42 cellular contexts compared by ENCODE assay signal in the genomic region with DNA sequence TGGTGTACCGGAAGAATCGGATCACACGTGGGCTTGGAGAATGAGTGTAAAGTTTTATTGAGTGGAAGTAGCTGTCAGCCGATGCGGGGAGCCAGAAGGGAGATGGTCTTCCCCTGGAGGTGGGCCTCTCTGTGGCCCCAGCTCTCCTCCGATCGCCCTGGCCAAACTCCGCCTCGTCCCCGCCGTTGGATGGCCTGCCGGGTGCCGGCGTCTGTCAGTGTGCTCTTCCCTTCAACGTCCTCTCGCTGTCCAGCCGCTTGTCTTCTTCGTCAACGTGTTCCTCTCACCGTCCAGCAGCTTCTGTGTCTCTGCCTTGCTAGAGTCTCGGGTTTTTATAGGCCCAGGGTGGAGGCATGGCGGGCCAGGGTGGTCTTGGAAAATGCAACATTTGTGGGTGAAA. TPM values are rescaled to one million over a fixed set of nuclear protein-coding genes. Genes with fewer than 3 reads are reported as not detected.
"Had no signal": no experiment of that assay in that cellular context is flagged by ENCODE, and none has a peak within 500 bp of the region (broad histone marks: within the 10 kb centered on the region; RNA-seq: fewer than 3 reads in every experiment).

No MANE protein-coding gene starts in this region.

- H3K36me3 ChIP-seq: adrenal gland, ascending aorta, brain microvascular endothelial cell, breast epithelium, cardiac muscle cell had no signal

- H3K4me3 ChIP-seq: adrenal gland, ascending aorta, body of pancreas, breast epithelium, cardiac muscle cell had no signal

- H3K9me3 ChIP-seq: adrenal gland, ascending aorta, body of pancreas had no signal

- DNase-seq: activated effector memory CD4-positive, alpha-beta T cell treated with anti-CD3 and anti-CD28 coated beads, Interleukin-2, amount 50 U/mL, for 16 hours; activated effector memory CD4-positive, alpha-beta T cell treated with Interleukin-2 at 50 U/mL for 16 hours; activated gamma-delta T cell; activated gamma-delta T cell treated with Interleukin-2 at 50 U/mL for 16 hours; activated naive CD4-positive, alpha-beta T cell; activated naive CD4-positive, alpha-beta T cell treated with anti-CD3 and anti-CD28 coated beads for 36 hours; activated naive CD4-positive, alpha-beta T cell treated with anti-CD3 and anti-CD28 coated beads, Interleukin-2, amount 10 ng/mL, durations not matched to agents 7 days and 5 days; activated naive CD4-positive, alpha-beta T cell treated with anti-CD3 and anti-CD28 coated beads, Interleukin-2, amount 50 U/mL, for 16 hours; activated naive CD4-positive, alpha-beta T cell treated with Interleukin-2 at 50 U/mL for 16 hours; activated naive CD8-positive, alpha-beta T cell treated with anti-CD3 and anti-CD28 coated beads for 36 hours; activated naive CD8-positive, alpha-beta T cell treated with anti-CD3 and anti-CD28 coated beads, Interleukin-2, amount 10 ng/mL, durations not matched to agents 7 days and 5 days; activated naive CD8-positive, alpha-beta T cell treated with anti-CD3 and anti-CD28 coated beads, Interleukin-2, amount 50 U/mL, for 24 hours; activated T-cell treated with anti-CD3 and anti-CD28 coated beads, Interleukin-2, amount 50 U/mL, for 1 hour; activated T-cell treated with anti-CD3 and anti-CD28 coated beads, Interleukin-2, amount 50 U/mL, for 24 hours; activated T-cell treated with anti-CD3 and anti-CD28 coated beads, Interleukin-2, amount 50 U/mL, for 4 hours; activated T-cell treated with anti-CD3 and anti-CD28 coated beads, Interleukin-2, amount 50 U/mL, for 48 hours; activated T-cell treated with anti-CD3 and anti-CD28 coated beads, Interleukin-2, amount 50 U/mL, for 72 hours; adrenal gland; amniotic stem cell; amygdala; anterior cingulate cortex; aorta; body of pancreas; brain microvascular endothelial cell; caudate nucleus; central memory CD4-positive, alpha-beta T cell; cerebellar nuclear complex had no signal

- H3K4me1 Mint-ChIP-seq: activated naive CD4-positive, alpha-beta T cell treated with anti-CD3 and anti-CD28 coated beads, Interleukin-2, amount 10 ng/mL, durations not matched to agents 7 days and 5 days; activated naive CD4-positive, alpha-beta T cell treated with anti-CD3 and anti-CD28 coated beads, Interleukin-2, amount 50 U/mL, for 24 hours; activated naive CD8-positive, alpha-beta T cell treated with anti-CD3 and anti-CD28 coated beads for 36 hours; activated naive CD8-positive, alpha-beta T cell treated with anti-CD3 and anti-CD28 coated beads, Interleukin-2, amount 10 ng/mL, durations not matched to agents 7 days and 5 days; activated naive CD8-positive, alpha-beta T cell treated with anti-CD3 and anti-CD28 coated beads, Interleukin-2, amount 50 U/mL, for 24 hours; activated T-helper 17 cell treated with anti-CD3 and anti-CD28 coated beads, Interleukin-2, amount 50 U/mL, for 72 hours; brain; central memory CD8-positive, alpha-beta T cell had no signal

- H3K27ac Mint-ChIP-seq: activated naive CD4-positive, alpha-beta T cell treated with anti-CD3 and anti-CD28 coated beads for 36 hours; activated naive CD4-positive, alpha-beta T cell treated with anti-CD3 and anti-CD28 coated beads, Interleukin-2, amount 10 ng/mL, durations not matched to agents 7 days and 5 days; activated naive CD4-positive, alpha-beta T cell treated with anti-CD3 and anti-CD28 coated beads, Interleukin-2, amount 50 U/mL, for 24 hours; activated naive CD4-positive, alpha-beta T cell treated with anti-CD3 and anti-CD28 coated beads, Interleukin-2, amount 50 U/mL, for 72 hours; activated naive CD8-positive, alpha-beta T cell; activated naive CD8-positive, alpha-beta T cell treated with anti-CD3 and anti-CD28 coated beads for 36 hours; activated naive CD8-positive, alpha-beta T cell treated with anti-CD3 and anti-CD28 coated beads, Interleukin-2, amount 10 ng/mL, durations not matched to agents 7 days and 5 days; activated naive CD8-positive, alpha-beta T cell treated with anti-CD3 and anti-CD28 coated beads, Interleukin-2, amount 50 U/mL, for 24 hours; activated T-cell treated with anti-CD3 and anti-CD28 coated beads, Interleukin-2, amount 50 U/mL, for 24 hours; activated T-cell treated with anti-CD3 and anti-CD28 coated beads, Interleukin-2, amount 50 U/mL, for 72 hours; activated T-helper 1 cell treated with anti-CD3 and anti-CD28 coated beads, Interleukin-12 subunit alpha, Interleukin-12 subunit beta, Interleukin-2, Interleukin-4 antibody, amounts not matched to agents 30 ng/mL and 10 ng/mL and 1 ng/mL, durations not matched to agents 14 hours and 24 hours and 36 hours; activated T-helper 17 cell treated with anti-CD3 and anti-CD28 coated beads, Interleukin-2, amount 50 U/mL, for 72 hours; activated T-helper 2 cell treated with anti-CD3 and anti-CD28 coated beads, Interferon-gamma antibody, Interleukin-2, Interleukin-4, amounts not matched to agents 10 μg/mL and 5 μg/mL and 100 μg/mL, durations not matched to agents 14 hours and 24 hours and 36 hours; brain had no signal

- H3K4me3 Mint-ChIP-seq: activated naive CD4-positive, alpha-beta T cell treated with anti-CD3 and anti-CD28 coated beads for 36 hours; activated naive CD4-positive, alpha-beta T cell treated with anti-CD3 and anti-CD28 coated beads, Interleukin-2, amount 10 ng/mL, durations not matched to agents 7 days and 5 days; activated naive CD4-positive, alpha-beta T cell treated with anti-CD3 and anti-CD28 coated beads, Interleukin-2, amount 50 U/mL, for 24 hours; activated naive CD8-positive, alpha-beta T cell; activated naive CD8-positive, alpha-beta T cell treated with anti-CD3 and anti-CD28 coated beads for 36 hours; activated naive CD8-positive, alpha-beta T cell treated with anti-CD3 and anti-CD28 coated beads, Interleukin-2, amount 10 ng/mL, durations not matched to agents 7 days and 5 days; activated naive CD8-positive, alpha-beta T cell treated with anti-CD3 and anti-CD28 coated beads, Interleukin-2, amount 50 U/mL, for 24 hours; activated T-cell treated with anti-CD3 and anti-CD28 coated beads, Interleukin-2, amount 50 U/mL, for 24 hours; activated T-cell treated with anti-CD3 and anti-CD28 coated beads, Interleukin-2, amount 50 U/mL, for 4 hours; activated T-cell treated with anti-CD3 and anti-CD28 coated beads, Interleukin-2, amount 50 U/mL, for 72 hours; activated T-helper 1 cell treated with anti-CD3 and anti-CD28 coated beads, Interleukin-12 subunit alpha, Interleukin-12 subunit beta, Interleukin-2, Interleukin-4 antibody, amounts not matched to agents 30 ng/mL and 10 ng/mL and 1 ng/mL, durations not matched to agents 14 hours and 24 hours and 36 hours; activated T-helper 17 cell treated with anti-CD3 and anti-CD28 coated beads, Interleukin-2, amount 50 U/mL, for 72 hours; brain; central memory CD8-positive, alpha-beta T cell had no signal

- H3K4me1 ChIP-seq: adrenal gland, ascending aorta, body of pancreas, breast epithelium had no signal

- H3K27ac ChIP-seq: adrenal gland, ascending aorta, body of pancreas, brain microvascular endothelial cell, breast epithelium, cardiac muscle cell had no signal

- H3K27me3 ChIP-seq: adrenal gland, ascending aorta, body of pancreas, brain microvascular endothelial cell, breast epithelium, cardiac muscle cell had no signal

- H3K9me3 Mint-ChIP-seq: activated naive CD4-positive, alpha-beta T cell treated with anti-CD3 and anti-CD28 coated beads for 36 hours; activated naive CD4-positive, alpha-beta T cell treated with anti-CD3 and anti-CD28 coated beads, Interleukin-2, amount 10 ng/mL, durations not matched to agents 7 days and 5 days; activated naive CD4-positive, alpha-beta T cell treated with anti-CD3 and anti-CD28 coated beads, Interleukin-2, amount 50 U/mL, for 24 hours; activated naive CD4-positive, alpha-beta T cell treated with anti-CD3 and anti-CD28 coated beads, Interleukin-2, amount 50 U/mL, for 72 hours; activated naive CD8-positive, alpha-beta T cell treated with anti-CD3 and anti-CD28 coated beads for 36 hours; activated naive CD8-positive, alpha-beta T cell treated with anti-CD3 and anti-CD28 coated beads, Interleukin-2, amount 10 ng/mL, durations not matched to agents 7 days and 5 days; activated naive CD8-positive, alpha-beta T cell treated with anti-CD3 and anti-CD28 coated beads, Interleukin-2, amount 50 U/mL, for 24 hours; activated T-cell treated with anti-CD3 and anti-CD28 coated beads, Interleukin-2, amount 50 U/mL, for 24 hours; activated T-cell treated with anti-CD3 and anti-CD28 coated beads, Interleukin-2, amount 50 U/mL, for 4 hours; activated T-cell treated with anti-CD3 and anti-CD28 coated beads, Interleukin-2, amount 50 U/mL, for 72 hours; activated T-helper 1 cell treated with anti-CD3 and anti-CD28 coated beads, Interleukin-12 subunit alpha, Interleukin-12 subunit beta, Interleukin-2, Interleukin-4 antibody, amounts not matched to agents 30 ng/mL and 10 ng/mL and 1 ng/mL, durations not matched to agents 14 hours and 24 hours and 36 hours; activated T-helper 17 cell treated with anti-CD3 and anti-CD28 coated beads, Interleukin-2, amount 50 U/mL, for 72 hours; activated T-helper 2 cell treated with anti-CD3 and anti-CD28 coated beads, Interferon-gamma antibody, Interleukin-2, Interleukin-4, amounts not matched to agents 10 μg/mL and 5 μg/mL and 100 μg/mL, durations not matched to agents 14 hours and 24 hours and 36 hours; brain; central memory CD8-positive, alpha-beta T cell had no signal

- ATAC-seq: activated naive CD4-positive, alpha-beta T cell treated with anti-CD3 and anti-CD28 coated beads, Interleukin-2, amount 50 U/mL, for 72 hours; activated naive CD8-positive, alpha-beta T cell treated with anti-CD3 and anti-CD28 coated beads, Interleukin-2, amount 50 U/mL, for 24 hours; activated T-cell treated with anti-CD3 and anti-CD28 coated beads, Interleukin-2, amount 50 U/mL, for 4 hours; activated T-cell treated with anti-CD3 and anti-CD28 coated beads, Interleukin-2, amount 50 U/mL, for 72 hours; activated T-helper 17 cell treated with anti-CD3 and anti-CD28 coated beads, Interleukin-2, amount 50 U/mL, for 72 hours; body of pancreas had no signal

- H3K27me3 Mint-ChIP-seq: activated naive CD4-positive, alpha-beta T cell treated with anti-CD3 and anti-CD28 coated beads, Interleukin-2, amount 10 ng/mL, durations not matched to agents 7 days and 5 days; brain had no signal

- H3K36me3 Mint-ChIP-seq: activated naive CD4-positive, alpha-beta T cell treated with anti-CD3 and anti-CD28 coated beads, Interleukin-2, amount 10 ng/mL, durations not matched to agents 7 days and 5 days; activated naive CD4-positive, alpha-beta T cell treated with anti-CD3 and anti-CD28 coated beads, Interleukin-2, amount 50 U/mL, for 24 hours; activated naive CD4-positive, alpha-beta T cell treated with anti-CD3 and anti-CD28 coated beads, Interleukin-2, amount 50 U/mL, for 72 hours; activated naive CD8-positive, alpha-beta T cell; activated naive CD8-positive, alpha-beta T cell treated with anti-CD3 and anti-CD28 coated beads for 36 hours; activated naive CD8-positive, alpha-beta T cell treated with anti-CD3 and anti-CD28 coated beads, Interleukin-2, amount 10 ng/mL, durations not matched to agents 7 days and 5 days; brain had no signal

RNA-seq across cellular contexts. Expression of a gene that starts 27.6 kb away (rescaled TPM):
- total RNA-seq: activated naive CD4-positive, alpha-beta T cell treated with anti-CD3 and anti-CD28 coated beads for 36 hours; activated naive CD4-positive, alpha-beta T cell treated with anti-CD3 and anti-CD28 coated beads, Interleukin-2, amount 50 U/mL, for 72 hours; activated naive CD8-positive, alpha-beta T cell treated with anti-CD3 and anti-CD28 coated beads for 36 hours; activated naive CD8-positive, alpha-beta T cell treated with anti-CD3 and anti-CD28 coated beads, Interleukin-2, amount 10 ng/mL, durations not matched to agents 7 days and 5 days; activated T-cell treated with anti-CD3 and anti-CD28 coated beads, Interleukin-2, amount 50 U/mL, for 4 hours; activated T-cell treated with anti-CD3 and anti-CD28 coated beads, Interleukin-2, amount 50 U/mL, for 72 hours; activated T-helper 1 cell treated with anti-CD3 and anti-CD28 coated beads, Interleukin-12 subunit alpha, Interleukin-12 subunit beta, Interleukin-2, Interleukin-4 antibody, amounts not matched to agents 30 ng/mL and 10 ng/mL and 1 ng/mL, durations not matched to agents 14 hours and 24 hours and 36 hours; activated T-helper 17 cell treated with anti-CD3 and anti-CD28 coated beads, Interleukin-2, amount 50 U/mL, for 72 hours; activated T-helper 2 cell treated with anti-CD3 and anti-CD28 coated beads, Interferon-gamma antibody, Interleukin-2, Interleukin-4, amounts not matched to agents 10 μg/mL and 5 μg/mL and 100 μg/mL, durations not matched to agents 14 hours and 24 hours and 36 hours; adrenal gland; aorta; body of pancreas; breast epithelium; bronchial epithelial cell; cardiac muscle cell; cardiac septum; chondrocyte had no signal
- polyA plus RNA-seq: adipose tissue, aorta, cardiac muscle cell had no signal
